ENCODE assay signal across 2 cellular contexts in the genomic region with DNA sequence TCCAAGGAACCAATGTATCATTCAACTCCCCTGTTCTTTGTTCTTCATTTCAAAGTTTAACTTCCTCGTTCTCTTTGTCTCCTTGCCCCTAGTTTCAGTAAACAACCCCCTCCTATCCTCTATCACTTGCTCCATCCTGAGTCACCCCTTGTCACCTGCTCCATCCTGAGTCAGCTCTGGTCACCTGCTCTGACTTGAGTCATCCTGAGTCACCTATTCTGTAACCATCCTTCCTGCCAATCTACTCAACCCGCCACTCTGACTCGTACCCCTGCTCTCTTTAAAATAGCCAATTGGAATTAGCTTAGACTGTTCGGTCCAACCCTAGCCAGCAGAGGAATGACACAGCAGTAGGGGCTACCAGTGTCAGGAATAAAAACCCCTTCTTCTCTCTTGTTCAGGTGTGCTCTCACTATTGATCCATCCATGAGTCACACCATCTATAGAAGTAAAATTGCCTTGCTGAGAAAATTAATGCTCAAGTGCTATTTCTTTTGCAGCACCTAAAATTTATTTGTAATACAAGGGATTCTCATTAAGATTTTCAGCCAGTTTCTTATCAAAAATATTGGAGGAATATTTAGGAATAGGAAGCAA.
TF ChIP-seq lines count a peak whose summit lies in the region.

No MANE protein-coding gene starts in this region.

TF ChIP-seq in HEK293, 187 proteins besides CTCF, POLR2A, EP300 and RAD21 (continued from another document):
- TF ChIP-seq, protein P1, sequence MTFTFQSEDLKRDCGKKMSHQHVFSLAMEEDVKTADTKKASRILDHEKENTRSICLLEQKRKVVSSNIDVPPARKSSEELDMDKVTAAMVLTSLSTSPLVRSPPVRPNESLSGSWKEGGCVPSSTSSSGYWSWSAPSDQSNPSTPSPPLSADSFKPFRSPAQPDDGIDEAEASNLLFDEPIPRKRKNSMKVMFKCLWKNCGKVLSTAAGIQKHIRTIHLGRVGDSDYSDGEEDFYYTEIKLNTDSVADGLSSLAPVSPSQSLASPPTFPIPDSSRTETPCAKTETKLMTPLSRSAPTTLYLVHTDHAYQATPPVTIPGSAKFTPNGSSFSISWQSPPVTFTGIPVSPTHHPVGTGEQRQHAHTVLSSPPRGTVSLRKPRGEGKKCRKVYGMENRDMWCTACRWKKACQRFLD (tag by site-specific recombination; IDR thresholded peaks at IDR 0.05): no peak
- no peak for TF ChIP-seq GLIS1 (tag by site-specific recombination; IDR thresholded peaks at IDR 0.05)

TF ChIP-seq in H1, 55 proteins besides CTCF, POLR2A, EP300 and RAD21 (continued from another document):
- TF ChIP-seq MAFK (IDR thresholded peaks at IDR 0.05; ENCODE audit: low read depth, low read length): peak; percentile 52; the same call in 1 of the 2 replicates
